ENCODE assay signal across 7 cellular contexts in genomic region chr18:22324191-22325131, GRCh38.
DNase-seq lines count a peak whose midpoint lies in the region; ATAC-seq and TF ChIP-seq lines count a peak whose summit lies in the region.

No MANE protein-coding gene starts in this region.

- TF ChIP-seq CTCF in choroid plexus epithelial cell (conservative IDR thresholded peaks at IDR 0.05; ENCODE audit: low read depth, low read length) (peak; percentile 49), BE2C (IDR thresholded peaks at IDR 0.05; ENCODE audit: low read depth, low read length) (no peak)

- ATAC-seq in left lobe of liver: peak; percentile 84
- ATAC-seq in stimulated activated naive CD8-positive, alpha-beta T cell treated with anti-CD3 and anti-CD28 coated beads, Interleukin-15, amount 100 ng/mL, for 72 hours: peak; percentile 47

- no peaks in the 10 kb centered on the region for H3K27me3 ChIP-seq in BE2C

- H3K9me3 Mint-ChIP-seq in stimulated activated naive CD8-positive, alpha-beta T cell treated with anti-CD3 and anti-CD28 coated beads, Interleukin-15, amount 100 ng/mL, for 72 hours: no peaks in the 10 kb centered on the region

- peak overlapping the region; percentile 50 for H3K4me3 ChIP-seq in choroid plexus epithelial cell (ENCODE audit: low read depth, low read length)
- H3K4me3 ChIP-seq in BE2C (ENCODE audit: low read depth, low read length): no peak overlapping the region

- H3K36me3 ChIP-seq in BE2C: no peaks in the 10 kb centered on the region

- no peaks in the 10 kb centered on the region for H3K27me3 Mint-ChIP-seq in stimulated activated naive CD8-positive, alpha-beta T cell treated with anti-CD3 and anti-CD28 coated beads, Interleukin-15, amount 100 ng/mL, for 72 hours

- in situ Hi-C loops in KBM-7 (cut with MboI; ENCODE audit: low pct_unique_long_range_greater_than_20kb, low sequenced_read_pairs): no loop called here

- H3K9me3 ChIP-seq in BE2C: no peaks in the 10 kb centered on the region

- H3K4me1 Mint-ChIP-seq in stimulated activated naive CD8-positive, alpha-beta T cell treated with anti-CD3 and anti-CD28 coated beads, Interleukin-15, amount 100 ng/mL, for 72 hours: peaks cover 6% of the 10 kb centered on the region

- peak; percentile 20 for DNase-seq in KBM-7
- DNase-seq in choroid plexus epithelial cell (ENCODE audit: low read depth): peak; percentile 52
- DNase-seq in left lobe of liver (ENCODE audit: low spot score): no peak
- DNase-seq in stimulated activated naive CD8-positive, alpha-beta T cell treated with anti-CD3 and anti-CD28 coated beads, Interleukin-15, amount 100 ng/mL, for 72 hours: no peak
- DNase-seq in BE2C: no peak
- DNase-seq in NCI-H1694 (lab: John Stamatoyannopoulos, UW): no peak
- DNase-seq in NCI-H2171 treated with DMSO at 0.1 percent for 48 hours (lab: John Stamatoyannopoulos, UW): no peak

- peak overlapping the region; percentile 37 to 79 for H3K27ac Mint-ChIP-seq in stimulated activated naive CD8-positive, alpha-beta T cell treated with anti-CD3 and anti-CD28 coated beads, Interleukin-15, amount 100 ng/mL, for 72 hours

- H3K4me1 ChIP-seq in BE2C: no peaks in the 10 kb centered on the region

- H3K4me3 Mint-ChIP-seq in stimulated activated naive CD8-positive, alpha-beta T cell treated with anti-CD3 and anti-CD28 coated beads, Interleukin-15, amount 100 ng/mL, for 72 hours: peak overlapping the region; percentile 36 to 72

Comparison
In these comparisons a context has a peak if more than half of its experiments do, and no peak if none do; other contexts are left out.
1. DNase-seq: peak in KBM-7 (single experiment) and choroid plexus epithelial cell (single experiment); none in left lobe of liver (single experiment), stimulated activated naive CD8-positive, alpha-beta T cell treated with anti-CD3 and anti-CD28 coated beads, Interleukin-15, amount 100 ng/mL, for 72 hours (0 of 2), BE2C (single experiment), NCI-H1694 (single experiment) and NCI-H2171 treated with DMSO at 0.1 percent for 48 hours (single experiment).